8 cellular contexts compared by ENCODE assay signal in the genomic region with DNA sequence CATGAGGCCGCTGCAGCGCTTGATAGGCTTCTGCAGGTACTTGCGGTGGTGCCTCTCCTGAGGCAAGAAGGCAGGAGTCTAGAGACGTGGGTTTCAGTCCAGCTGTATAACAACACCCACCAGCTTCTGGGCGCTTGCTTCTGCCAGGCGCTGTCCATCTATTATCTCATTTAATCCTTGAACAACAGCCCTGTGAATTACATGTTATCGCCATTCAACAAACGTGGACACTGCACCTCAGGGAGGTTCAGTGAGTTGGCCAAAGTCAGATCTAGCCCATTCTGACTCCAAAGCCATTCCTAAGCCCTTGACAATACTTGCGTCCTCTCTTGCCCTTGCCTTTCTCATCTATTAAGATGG. TPM values are rescaled to one million over a fixed set of nuclear protein-coding genes. Genes with fewer than 3 reads are reported as not detected.
DNase-seq lines count a peak whose midpoint lies in the region; ATAC-seq and TF ChIP-seq lines count a peak whose summit lies in the region.
"Had no signal": no experiment of that assay in that cellular context is flagged by ENCODE, and none has a peak within 500 bp of the region (broad histone marks: within the 10 kb centered on the region; RNA-seq: fewer than 3 reads in every experiment).

No MANE protein-coding gene starts in this region.

- WGBS in HUES64 = 49% methylated on average over 9 of the region's 9 CpGs
- 43 to 52% (median 48%) methylated on average over 9 of the region's 9 CpGs for WGBS in stomach, 5 donors

- H3K4me3 ChIP-seq in HUES64 (ENCODE audit: low read length) (peak overlapping the region; percentile 63), adipocyte (ENCODE audit: low read length) (peak overlapping the region; percentile 79), kidney epithelial cell (ENCODE audit: low read depth, low read length) (peak overlapping the region; percentile 49), stomach (peak overlapping the region; percentile 51 to 62 (median 55))

- H3K9ac ChIP-seq in HUES64 (ENCODE audit: low read depth, low read length) (peak overlapping the region; percentile 53; the same call in 1 of the 2 replicates), adipocyte (ENCODE audit: low read length) (peak overlapping the region; percentile 47)

- no peak for TF ChIP-seq POLR2A in stomach (IDR thresholded peaks at IDR 0.05)

- H3K9me3 ChIP-seq in HUES64 (ENCODE audit: insufficient read depth, low read depth, low read length) (no peaks in the 10 kb centered on the region), adipocyte (ENCODE audit: control insufficient read depth, low read length) (peaks cover 4% of the 10 kb centered on the region), stomach (no peaks in the 10 kb centered on the region)

- H3K27me3 ChIP-seq in HUES64 (ENCODE audit: insufficient read depth, low read length) (peaks cover 62% of the 10 kb centered on the region), adipocyte (replicated peaks; ENCODE audit: control insufficient read depth, insufficient read depth, low read length) (peaks cover 47% of the 10 kb centered on the region), kidney epithelial cell (ENCODE audit: control insufficient read depth, insufficient read depth, low read length) (peaks cover 31% of the 10 kb centered on the region), stomach (peaks cover 7 to 87% (median 31%) of the 10 kb centered on the region in 3 donors)

- H3K27ac ChIP-seq in HUES64 (ENCODE audit: low read depth, low read length) (no peak overlapping the region), stomach (peak overlapping the region in 2 of 5 donors; percentile 36 to 46)

- TF ChIP-seq CTCF in kidney epithelial cell (IDR thresholded peaks at IDR 0.05; ENCODE audit: insufficient read depth, low read length, poor library complexity, severe bottlenecking) (no peak), stomach (IDR thresholded peaks at IDR 0.05) (no peak)

- intact Hi-C loops in stomach (cut with DNase I; ENCODE audit: low total_unique reads) = no loop called here

- TF ChIP-seq EP300 in stomach (IDR thresholded peaks at IDR 0.05) = no peak

- H3K36me3 ChIP-seq in HUES64 (ENCODE audit: insufficient read depth, low read length) (no peaks in the 10 kb centered on the region), adipocyte (ENCODE audit: control insufficient read depth, insufficient read depth, low read length, severe bottlenecking) (no peaks in the 10 kb centered on the region), kidney epithelial cell (ENCODE audit: control insufficient read depth, insufficient read depth, low read length) (no peaks in the 10 kb centered on the region), stomach (no peaks in the 10 kb centered on the region)

- DNase-seq in adipocyte (ENCODE audit: low read depth) (no peak), kidney epithelial cell (ENCODE audit: low read depth) (no peak), stomach (no peak), NCI-H1436 (lab: John Stamatoyannopoulos, UW) (no peak), HuH-7 (ENCODE audit: low spot score) (no peak)
- DNase-seq: SHP77 treated with DMSO at 0.1 percent for 48 hours had no signal

- no peak for ATAC-seq in GM21447 (IDR thresholded peaks at IDR 0.05; ENCODE audit: unreplicated experiment)

- H3K4me1 ChIP-seq in HUES64 (ENCODE audit: insufficient read depth, low read length) (peaks cover 32% of the 10 kb centered on the region; the same call in 1 of the 2 replicates), adipocyte (ENCODE audit: control insufficient read depth, insufficient read depth, low read length) (peaks cover 7% of the 10 kb centered on the region), stomach (peaks cover 18 to 23% (median 19%) of the 10 kb centered on the region in 4 donors)

RNA-seq across cellular contexts. Expression of a gene that starts 0.4 kb away (rescaled TPM):
- 0.85 TPM for polyA plus RNA-seq in HUES64 (2013, experiment 1 of 2)
- 0.95 TPM for polyA plus RNA-seq in HUES64 (2013, experiment 2 of 2)
- total RNA-seq in kidney epithelial cell (0.38 and 0.48 TPM in 2 replicates), stomach (1 to 10 TPM in 2 of 5 donors, not detected in 3; 1.7 to 2.6 TPM)
- polyA plus RNA-seq in stomach = under 1 TPM in 2 of 3 donors, not detected in 1; 0.31 to 0.43 TPM
